26 cellular contexts compared by ENCODE assay signal in genomic region chr14:61088081-61088480, GRCh38.
"Had no signal": no experiment of that assay in that cellular context is flagged by ENCODE, and none has a peak within 500 bp of the region (broad histone marks: within the 10 kb centered on the region; RNA-seq: fewer than 3 reads in every experiment).

No MANE protein-coding gene starts in this region.

- H3K27me3 ChIP-seq: colonic mucosa, dorsolateral prefrontal cortex, esophagus muscularis mucosa, esophagus squamous epithelium, foreskin keratinocyte, gastrocnemius medialis, gastroesophageal sphincter, heart left ventricle, heart right ventricle, hepatocyte had no signal

- H3K79me2 ChIP-seq: hepatocyte had no signal

- H2AFZ ChIP-seq: hepatocyte had no signal

- H3K4me1 ChIP-seq: colonic mucosa, esophagus muscularis mucosa, esophagus squamous epithelium, foreskin keratinocyte had no signal

- ATAC-seq: effector memory CD8-positive, alpha-beta T cell; esophagus mucosa; foreskin keratinocyte; gastrocnemius medialis; gastroesophageal sphincter; heart left ventricle; heart right ventricle had no signal

- FAIRE-seq: endometrium, endothelial cell of umbilical vein had no signal

- H3K9me3 ChIP-seq: colonic mucosa, esophagus squamous epithelium, gastrocnemius medialis, gastroesophageal sphincter had no signal

- H3K27ac ChIP-seq: colonic mucosa, coronary artery, dorsolateral prefrontal cortex, epithelial cell of prostate, esophagus muscularis mucosa, esophagus squamous epithelium, foreskin keratinocyte, gastrocnemius medialis, gastroesophageal sphincter, heart left ventricle, heart right ventricle, hepatocyte had no signal

- H3K36me3 ChIP-seq: colonic mucosa, esophagus squamous epithelium, gastrocnemius medialis had no signal

- H3K4me2 ChIP-seq: hepatocyte had no signal

- DNase-seq: colonic mucosa; cortex of kidney; dermis blood vessel endothelial cell; dorsolateral prefrontal cortex; effector CD4-positive, alpha-beta T cell; effector CD8-positive, alpha-beta T cell; effector memory CD4-positive, alpha-beta T cell; effector memory CD8-positive, alpha-beta T cell; erythroblast; esophagus squamous epithelium; foreskin fibroblast; foreskin keratinocyte; foreskin melanocyte; gastrocnemius medialis; glutamatergic neuron; head of caudate nucleus; heart left ventricle; heart right ventricle had no signal

- H3K4me3 ChIP-seq: colonic mucosa, coronary artery, dorsolateral prefrontal cortex, esophagus muscularis mucosa, esophagus squamous epithelium, gastrocnemius medialis, gastroesophageal sphincter, heart left ventricle, heart right ventricle, hepatocyte had no signal
